Comparison of ENCODE assay signal across 25 cellular contexts in the genomic region with DNA sequence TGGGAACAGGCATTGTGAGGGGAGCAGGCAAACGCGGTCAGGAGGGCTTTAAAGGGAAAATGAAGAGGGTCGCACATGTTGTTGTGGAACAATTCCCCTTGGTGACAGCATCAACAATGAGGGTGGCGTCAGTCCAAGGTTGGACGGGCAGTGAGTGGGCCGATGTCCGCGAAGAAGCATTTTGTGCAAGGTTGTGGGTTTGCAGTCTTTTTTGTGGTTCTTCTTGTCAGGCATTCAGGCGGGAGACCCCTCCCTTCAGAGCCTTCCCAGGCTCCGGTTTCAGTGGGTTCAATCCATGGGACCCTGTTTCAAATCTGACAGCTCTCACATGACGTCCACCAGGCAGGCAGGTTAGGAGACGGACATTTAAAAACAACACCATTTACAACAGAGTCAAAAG. TPM values are rescaled to one million over a fixed set of nuclear protein-coding genes. Genes with fewer than 3 reads are reported as not detected.
A peak's percentile ranks its signal among the peaks of the same experiment; 100 is the strongest.
DNase-seq lines count a peak whose midpoint lies in the region; ATAC-seq and TF ChIP-seq lines count a peak whose summit lies in the region.
"Had no signal": no experiment of that assay in that cellular context is flagged by ENCODE, and none has a peak within 500 bp of the region (broad histone marks: within the 10 kb centered on the region; RNA-seq: fewer than 3 reads in every experiment).

No MANE protein-coding gene starts in this region.

- peak; percentile 1 for DNase-seq in glutamatergic neuron
- no peak for DNase-seq in nephron progenitor cell
- DNase-seq in upper lobe of left lung, result no peak
- DNase-seq in DMS114 treated with DMSO at 0.1 percent for 48 hours (lab: John Stamatoyannopoulos, UW; ENCODE audit: unreplicated experiment), result no peak
- DNase-seq in activated T-cell treated with anti-CD3 and anti-CD28 coated beads for 4 hours, result no peak
- DNase-seq: CD8-positive, alpha-beta memory T cell; DMS 273 treated with DMSO at 0.1 percent for 48 hours; DMS79 treated with DMSO at 0.1 percent for 48 hours; GF-D8; HCEC 1CT; NCI-H1105 treated with DMSO at 0.1 percent for 48 hours; NCI-H146; NCI-H1930; NCI-H2107; NCI-H446; NCI-H524 treated with DMSO at 0.1 percent for 48 hours; SHP77 treated with DMSO at 0.1 percent for 48 hours had no signal

- no peak overlapping the region for H3K9ac ChIP-seq in BLaER1
- no peak overlapping the region for H3K9ac ChIP-seq in BLaER1 treated with 17β-estradiol and CSF1 and Interleukin-3, amounts not matched to agents 10 nM and 100 nM

- H3K27me3 ChIP-seq in BLaER1 (peaks cover 36% of the 10 kb centered on the region), upper lobe of left lung (no peaks in the 10 kb centered on the region)
- H3K27me3 ChIP-seq in BLaER1 treated with 17β-estradiol and CSF1 and Interleukin-3, amounts not matched to agents 10 nM and 100 nM, result peaks cover 10 to 41% (median 27%) of the 10 kb centered on the region in 11 experiments; a peak in 19 of 22 replicates

- H4K20me1 ChIP-seq in BLaER1, result no peaks in the 10 kb centered on the region
- peaks cover 0 to 13% (median 0%) of the 10 kb centered on the region in 11 experiments; a peak in 3 of 22 replicates for H4K20me1 ChIP-seq in BLaER1 treated with 17β-estradiol and CSF1 and Interleukin-3, amounts not matched to agents 10 nM and 100 nM

- H3K36me3 ChIP-seq in BLaER1 (no peaks in the 10 kb centered on the region), upper lobe of left lung (no peaks in the 10 kb centered on the region)
- no peaks in the 10 kb centered on the region for H3K36me3 ChIP-seq in BLaER1 treated with 17β-estradiol and CSF1 and Interleukin-3, amounts not matched to agents 10 nM and 100 nM

- H3K4me1 ChIP-seq in BLaER1 (peaks cover 21% of the 10 kb centered on the region), upper lobe of left lung (peaks cover 0 to 8% (median 5%) of the 10 kb centered on the region in 4 donors)
- H3K4me1 ChIP-seq in BLaER1 treated with 17β-estradiol and CSF1 and Interleukin-3, amounts not matched to agents 10 nM and 100 nM, result peaks cover 5 to 21% (median 12%) of the 10 kb centered on the region in 10 experiments; a peak in 14 of 20 replicates

- TF ChIP-seq EP300 in upper lobe of left lung (IDR thresholded peaks at IDR 0.05), result no peak

- H3K27me3 Mint-ChIP-seq in glutamatergic neuron (ENCODE audit: unreplicated experiment) (peaks cover 5% of the 10 kb centered on the region), nephron progenitor cell (ENCODE audit: low read depth, poor library complexity) (peaks cover 57% of the 10 kb centered on the region)

- no peaks in the 10 kb centered on the region for H3K36me3 Mint-ChIP-seq in glutamatergic neuron (ENCODE audit: unreplicated experiment)
- no peaks in the 10 kb centered on the region for H3K36me3 Mint-ChIP-seq in nephron progenitor cell (ENCODE audit: low read depth)
- H3K36me3 Mint-ChIP-seq: CD14-positive monocyte; CD8-positive, alpha-beta memory T cell; IgD-negative memory B cell had no signal

- H3K9me3 Mint-ChIP-seq in glutamatergic neuron (ENCODE audit: unreplicated experiment), result no peaks in the 10 kb centered on the region
- H3K9me3 Mint-ChIP-seq in nephron progenitor cell, result no peaks in the 10 kb centered on the region
- H3K9me3 Mint-ChIP-seq: CD14-positive monocyte, IgD-negative memory B cell had no signal

- H3K4me1 Mint-ChIP-seq in glutamatergic neuron (ENCODE audit: low read depth, unreplicated experiment) (no peaks in the 10 kb centered on the region), nephron progenitor cell (peaks cover 38% of the 10 kb centered on the region)
- H3K4me1 Mint-ChIP-seq: CD8-positive, alpha-beta memory T cell had no signal

- no peak for TF ChIP-seq CTCF in glutamatergic neuron (IDR thresholded peaks at IDR 0.05; ENCODE audit: partially characterized antibody, unreplicated experiment)
- TF ChIP-seq CTCF in nephron progenitor cell (IDR thresholded peaks at IDR 0.05), result no peak
- TF ChIP-seq CTCF in upper lobe of left lung (IDR thresholded peaks at IDR 0.05), result no peak

- ATAC-seq in upper lobe of left lung (ENCODE audit: low FRiP score in 2 of 2) (no peak), GM18861 (IDR thresholded peaks at IDR 0.05; ENCODE audit: unreplicated experiment) (no peak)

- H3K9me3 ChIP-seq in BLaER1 (no peaks in the 10 kb centered on the region), upper lobe of left lung (no peaks in the 10 kb centered on the region)
- no peaks in the 10 kb centered on the region for H3K9me3 ChIP-seq in BLaER1 treated with 17β-estradiol and CSF1 and Interleukin-3, amounts not matched to agents 10 nM and 100 nM (replicated peaks in 1 of 11)

- H3K27ac Mint-ChIP-seq in glutamatergic neuron (ENCODE audit: unreplicated experiment) (no peak overlapping the region), nephron progenitor cell (peak overlapping the region; percentile 72)
- H3K27ac Mint-ChIP-seq: IgD-negative memory B cell had no signal

- H3K4me3 Mint-ChIP-seq in glutamatergic neuron (ENCODE audit: unreplicated experiment) (no peak overlapping the region), nephron progenitor cell (peak overlapping the region; percentile 18)
- H3K4me3 Mint-ChIP-seq: CD14-positive monocyte; CD8-positive, alpha-beta memory T cell; IgD-negative memory B cell had no signal

- peak overlapping the region; percentile 7; the same call in 1 of the 2 replicates for H3K4me2 ChIP-seq in BLaER1
- peak overlapping the region in 6 of 11 experiments; percentile 4 to 43 (median 19); a peak in 5 of 22 replicates for H3K4me2 ChIP-seq in BLaER1 treated with 17β-estradiol and CSF1 and Interleukin-3, amounts not matched to agents 10 nM and 100 nM

- no peak overlapping the region for H3K27ac ChIP-seq in BLaER1
- no peak overlapping the region for H3K27ac ChIP-seq in BLaER1 treated with 17β-estradiol and CSF1 and Interleukin-3, amounts not matched to agents 10 nM and 100 nM
- no peak overlapping the region for H3K27ac ChIP-seq in upper lobe of left lung

- WGBS in upper lobe of left lung, 2 donors, result 79 to 85% methylated on average over 12 of the region's 12 CpGs

- TF ChIP-seq POLR2A in upper lobe of left lung (IDR thresholded peaks at IDR 0.05), result no peak

- H3K4me3 ChIP-seq in BLaER1 (no peak overlapping the region), upper lobe of left lung (no peak overlapping the region)
- H3K4me3 ChIP-seq in BLaER1 treated with 17β-estradiol and CSF1 and Interleukin-3, amounts not matched to agents 10 nM and 100 nM, result no peak overlapping the region

RNA-seq across cellular contexts. Expression of a gene that starts 11.1 kb away (rescaled TPM):
- total RNA-seq in glutamatergic neuron (ENCODE audit: unreplicated experiment), result not detected
- under 1 TPM in 2 of 6 donors, not detected in 4; 0.03 to 0.06 TPM for total RNA-seq in upper lobe of left lung
- total RNA-seq: A673; CD8-positive, alpha-beta memory T cell; H1; M059J had no signal

RNA-seq across cellular contexts. Expression of a gene that starts 34.9 kb away (rescaled TPM):
- total RNA-seq in glutamatergic neuron (ENCODE audit: unreplicated experiment) (not detected), upper lobe of left lung (not detected)
- total RNA-seq: A673; CD8-positive, alpha-beta memory T cell; H1; M059J had no signal
